ENCODE assay signal across 23 cellular contexts in the genomic region with DNA sequence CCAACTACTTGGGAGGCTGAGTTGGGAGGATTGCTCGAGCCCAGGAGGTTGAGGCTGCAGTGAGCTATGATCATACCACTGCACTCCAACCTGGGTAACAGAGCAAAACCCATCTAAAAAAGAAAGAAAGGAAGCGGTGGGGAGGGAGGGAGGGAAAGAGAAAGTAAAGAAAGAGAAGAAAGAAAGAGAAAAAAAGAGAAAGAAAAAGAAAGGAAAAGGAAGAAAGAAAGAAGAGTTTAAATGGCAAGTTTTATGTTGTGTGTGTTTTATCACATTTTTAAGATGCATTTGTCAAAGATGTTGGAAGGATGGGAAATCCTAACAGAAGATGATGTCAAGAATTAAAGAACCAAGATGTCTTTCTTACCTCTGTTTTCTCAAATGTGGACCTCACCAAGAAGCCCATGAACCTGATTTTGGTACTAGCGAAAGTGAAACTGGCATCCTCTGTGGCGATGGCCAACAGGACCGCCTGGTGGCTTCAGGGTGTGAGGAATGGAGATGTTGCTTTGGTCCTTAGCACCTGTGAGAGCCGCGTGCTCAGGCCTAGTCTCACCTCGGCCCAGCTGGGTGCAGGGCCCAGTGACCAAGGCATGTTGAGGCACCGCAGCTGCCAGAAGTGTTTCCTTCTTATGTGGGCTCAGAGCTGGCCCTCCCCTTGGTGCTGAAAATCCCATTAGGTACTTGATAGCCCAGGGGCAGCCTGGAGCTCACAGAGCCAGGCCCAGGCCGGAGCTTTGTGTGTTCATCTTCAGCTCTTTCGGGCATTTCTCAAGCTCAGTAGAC. TPM values are rescaled to one million over a fixed set of nuclear protein-coding genes. Genes with fewer than 3 reads are reported as not detected.
"Had no signal": no experiment of that assay in that cellular context is flagged by ENCODE, and none has a peak within 500 bp of the region (broad histone marks: within the 10 kb centered on the region; RNA-seq: fewer than 3 reads in every experiment).

No MANE protein-coding gene starts in this region.

- ATAC-seq: activated naive CD4-positive, alpha-beta T cell treated with anti-CD3 and anti-CD28 coated beads, Interleukin-2, amount 50 U/mL, for 72 hours; esophagus mucosa; left cardiac atrium; mucosa of descending colon; naive thymus-derived CD8-positive, alpha-beta T cell; stimulated activated naive CD8-positive, alpha-beta T cell treated with anti-CD3 and anti-CD28 coated beads, Interleukin-15, Interleukin-2, amounts not matched to agents 100 U/mL and 50 U/mL, for 24 hours had no signal

- DNase-seq: activated CD4-positive, alpha-beta T cell treated with anti-CD3 and anti-CD28 coated beads for 4 hours; activated effector memory CD4-positive, alpha-beta T cell treated with anti-CD3 and anti-CD28 coated beads, Interleukin-2, amount 50 U/mL, for 16 hours; activated T-cell treated with anti-CD3 and anti-CD28 coated beads for 4 hours; amygdala; dermis blood vessel endothelial cell; hypothalamus; immature natural killer cell; left cardiac atrium; mucosa of descending colon; naive thymus-derived CD8-positive, alpha-beta T cell; nucleus accumbens; stimulated activated CD4-positive, alpha-beta T cell treated with anti-CD3 and anti-CD28 coated beads, Interleukin-4, amount 100 ng/mL, for 1 hour; stimulated activated CD8-positive, alpha-beta memory T cell treated with anti-CD3 and anti-CD28 coated beads, Interleukin-4, amount 100 ng/mL, for 48 hours; stimulated activated naive CD8-positive, alpha-beta T cell treated with anti-CD3 and anti-CD28 coated beads, Interleukin-15, Interleukin-2, amounts not matched to agents 100 U/mL and 50 U/mL, for 24 hours had no signal

- H3K27ac ChIP-seq: prostate gland had no signal

- H3K9me3 ChIP-seq: mucosa of descending colon, prostate gland had no signal

- H3K36me3 ChIP-seq: prostate gland had no signal

- H3K4me3 ChIP-seq: mucosa of descending colon, prostate gland had no signal

- H3K4me1 ChIP-seq: prostate gland had no signal

RNA-seq across cellular contexts. Expression of gene UCMA, which starts 9.8 kb away (rescaled TPM):
- total RNA-seq: activated CD8-positive, alpha-beta memory T cell treated with anti-CD3 and anti-CD28 coated beads for 36 hours; activated naive CD4-positive, alpha-beta T cell treated with anti-CD3 and anti-CD28 coated beads, Interleukin-2, amount 50 U/mL, for 72 hours; cerebellum; dermis blood vessel endothelial cell; esophagus mucosa; fibroblast of villous mesenchyme; left cardiac atrium; lung microvascular endothelial cell; mucosa of descending colon; naive thymus-derived CD8-positive, alpha-beta T cell; prostate gland; temporal lobe; ureter had no signal
- polyA plus RNA-seq: immature natural killer cell; naive thymus-derived CD8-positive, alpha-beta T cell had no signal
